In genomic region chr1:198166900-198167299, GRCh38 we compare ENCODE assay signal across 13 cellular contexts. TPM values are rescaled to one million over a fixed set of nuclear protein-coding genes. Genes with fewer than 3 reads are reported as not detected.
DNase-seq lines count a peak whose midpoint lies in the region; ATAC-seq, FAIRE-seq and TF ChIP-seq lines count a peak whose summit lies in the region.
"Had no signal": no experiment of that assay in that cellular context is flagged by ENCODE, and none has a peak within 500 bp of the region (broad histone marks: within the 10 kb centered on the region; RNA-seq: fewer than 3 reads in every experiment).

No MANE protein-coding gene starts in this region.

- peak overlapping the region; percentile 25 for H3K4me3 Mint-ChIP-seq in activated naive CD4-positive, alpha-beta T cell treated with anti-CD3 and anti-CD28 coated beads, Interleukin-2, amount 10 ng/mL, durations not matched to agents 7 days and 5 days
- H3K4me3 Mint-ChIP-seq in effector memory CD8-positive, alpha-beta T cell, result peak overlapping the region; percentile 72 to 82
- H3K4me3 Mint-ChIP-seq in stimulated activated memory B cell treated with anti-CD40 and anti-IgM and Interleukin-4, amounts not matched to agents 10 μg/mL and 1 μg/mL and 100 μg/mL, for 72 hours, result no peak overlapping the region

- intact Hi-C loops in kidney (cut with DNase I), result loop anchor here (10.0 kb wide), 1 partner anchor 88 kb away; no protein-coding TSS in a partner anchor

- no peaks in the 10 kb centered on the region for H3K27me3 Mint-ChIP-seq in activated naive CD4-positive, alpha-beta T cell treated with anti-CD3 and anti-CD28 coated beads, Interleukin-2, amount 10 ng/mL, durations not matched to agents 7 days and 5 days
- H3K27me3 Mint-ChIP-seq in effector memory CD8-positive, alpha-beta T cell, result no peaks in the 10 kb centered on the region
- no peaks in the 10 kb centered on the region for H3K27me3 Mint-ChIP-seq in stimulated activated memory B cell treated with anti-CD40 and anti-IgM and Interleukin-4, amounts not matched to agents 10 μg/mL and 1 μg/mL and 100 μg/mL, for 72 hours

- WGBS in SK-N-SH (ENCODE audit: low lambda C conversion rate), result 89% methylated on average over 2 of the region's 2 CpGs
- 97% methylated on average over 2 of the region's 2 CpGs for WGBS in hepatocyte (ENCODE audit: low lambda C conversion rate, missing lambda C conversion rate)

- TF ChIP-seq RAD21 in SK-N-SH (IDR thresholded peaks at IDR 0.05; ENCODE audit: low read length), result no peak

- CTCF ChIA-PET in activated naive CD4-positive, alpha-beta T cell treated with anti-CD3 and anti-CD28 coated beads, Interleukin-2, amount 10 ng/mL, durations not matched to agents 7 days and 5 days (lab: Charles Lee), result no interaction called here
- CTCF ChIA-PET in SK-N-SH (lab: Yijun Ruan, JAX), result no interaction called here

- peak; percentile 1 for ATAC-seq in effector memory CD8-positive, alpha-beta T cell (replicated peaks)
- no peak for ATAC-seq in stimulated activated memory B cell treated with anti-CD40 and anti-IgM and Interleukin-4, amounts not matched to agents 10 μg/mL and 1 μg/mL and 100 μg/mL, for 72 hours
- no peak for ATAC-seq in esophagus mucosa

- H3K36me3 ChIP-seq in SK-N-SH (replicated peaks in 1 of 2; ENCODE audit: control insufficient read depth in 1 of 2, insufficient read depth in 2 of 2, low read length in 1 of 2) (peaks cover 0 to 19% of the 10 kb centered on the region in 2 experiments), hepatocyte (replicated peaks; ENCODE audit: insufficient read depth, low read depth) (no peaks in the 10 kb centered on the region), kidney (ENCODE audit: control insufficient read depth in 1 of 2, insufficient read depth in 2 of 2, low read length in 2 of 2) (no peaks in the 10 kb centered on the region)

- no peak overlapping the region for H3K4me3 ChIP-seq in SK-N-SH (ENCODE audit: low read depth in 2 of 2, low read length in 1 of 2)
- H3K4me3 ChIP-seq in hepatocyte, result no peak overlapping the region
- no peak overlapping the region for H3K4me3 ChIP-seq in kidney (ENCODE audit: low read length in 2 of 2)

- H3K27me3 ChIP-seq in SK-N-SH (ENCODE audit: insufficient read depth) (no peaks in the 10 kb centered on the region), hepatocyte (no peaks in the 10 kb centered on the region)

- H4K20me1 ChIP-seq in SK-N-SH (ENCODE audit: insufficient read depth), result peaks cover 99% of the 10 kb centered on the region
- H4K20me1 ChIP-seq in hepatocyte (ENCODE audit: insufficient read depth, poor library complexity, severe bottlenecking), result peaks cover 34% of the 10 kb centered on the region

- TF ChIP-seq EP300 in SK-N-SH (IDR thresholded peaks at IDR 0.05; ENCODE audit: borderline replicate concordance in 1 of 2, low read depth in 1 of 2, low read length in 1 of 2), result no peak

- no peaks in the 10 kb centered on the region for H3K9me3 Mint-ChIP-seq in activated naive CD4-positive, alpha-beta T cell treated with anti-CD3 and anti-CD28 coated beads, Interleukin-2, amount 10 ng/mL, durations not matched to agents 7 days and 5 days
- H3K9me3 Mint-ChIP-seq in effector memory CD8-positive, alpha-beta T cell, result peaks cover 0 to 6% of the 10 kb centered on the region in 2 donors
- no peaks in the 10 kb centered on the region for H3K9me3 Mint-ChIP-seq in stimulated activated memory B cell treated with anti-CD40 and anti-IgM and Interleukin-4, amounts not matched to agents 10 μg/mL and 1 μg/mL and 100 μg/mL, for 72 hours

- H3K4me1 ChIP-seq in SK-N-SH (ENCODE audit: control insufficient read depth in 1 of 2, insufficient read depth in 2 of 2, low read depth in 1 of 2, low read length in 1 of 2) (peaks cover 33 to 38% of the 10 kb centered on the region in 2 experiments; a peak in 3 of 4 replicates), hepatocyte (ENCODE audit: insufficient read depth) (peaks cover 32% of the 10 kb centered on the region), kidney (ENCODE audit: control insufficient read depth in 1 of 2, insufficient read depth in 1 of 2, low read depth in 1 of 2, low read length in 2 of 2) (peaks cover 28 to 42% of the 10 kb centered on the region in 2 donors)

- H3K27ac ChIP-seq in SK-N-SH (ENCODE audit: low read depth in 2 of 2, low read length in 1 of 2) (peak overlapping the region; percentile 53 to 58; a peak in 3 of 4 replicates), hepatocyte (no peak overlapping the region), kidney (ENCODE audit: low read depth in 2 of 2, low read length in 2 of 2) (no peak overlapping the region)

- H3K4me1 Mint-ChIP-seq in activated naive CD4-positive, alpha-beta T cell treated with anti-CD3 and anti-CD28 coated beads, Interleukin-2, amount 10 ng/mL, durations not matched to agents 7 days and 5 days, result peaks cover 82% of the 10 kb centered on the region
- peaks cover 55 to 81% of the 10 kb centered on the region in 2 donors for H3K4me1 Mint-ChIP-seq in effector memory CD8-positive, alpha-beta T cell (ENCODE audit: low read depth in 2 of 2)
- H3K4me1 Mint-ChIP-seq in stimulated activated memory B cell treated with anti-CD40 and anti-IgM and Interleukin-4, amounts not matched to agents 10 μg/mL and 1 μg/mL and 100 μg/mL, for 72 hours, result peaks cover 68% of the 10 kb centered on the region

- H3K27ac Mint-ChIP-seq in activated naive CD4-positive, alpha-beta T cell treated with anti-CD3 and anti-CD28 coated beads, Interleukin-2, amount 10 ng/mL, durations not matched to agents 7 days and 5 days, result peak overlapping the region; percentile 87
- peak overlapping the region; percentile 89 to 96 for H3K27ac Mint-ChIP-seq in effector memory CD8-positive, alpha-beta T cell
- peak overlapping the region; percentile 90 for H3K27ac Mint-ChIP-seq in stimulated activated memory B cell treated with anti-CD40 and anti-IgM and Interleukin-4, amounts not matched to agents 10 μg/mL and 1 μg/mL and 100 μg/mL, for 72 hours

- FAIRE-seq in kidney (lab: Jason Lieb, UNC), result no peak
- FAIRE-seq: colon, TTC549 had no signal

- POLR2A ChIA-PET in SK-N-SH (lab: Yijun Ruan, JAX), result no interaction called here

- TF ChIP-seq CTCF in SK-N-SH (IDR thresholded peaks at IDR 0.05) (no peak), hepatocyte (IDR thresholded peaks at IDR 0.05; ENCODE audit: poor library complexity) (no peak), kidney (IDR thresholded peaks at IDR 0.05; ENCODE audit: borderline replicate concordance, extremely low read depth, insufficient read depth) (no peak)

- H3K4me2 ChIP-seq in SK-N-SH (peak overlapping the region; percentile 34; the same call in 1 of the 2 replicates), hepatocyte (no peak overlapping the region)

- H3K79me2 ChIP-seq in SK-N-SH (ENCODE audit: insufficient read depth) (peaks cover 100% of the 10 kb centered on the region), hepatocyte (peaks cover 98% of the 10 kb centered on the region)

- H3K9me3 ChIP-seq in SK-N-SH, result no peaks in the 10 kb centered on the region
- no peaks in the 10 kb centered on the region for H3K9me3 ChIP-seq in hepatocyte (ENCODE audit: low read depth)
- H3K9me3 ChIP-seq in kidney (ENCODE audit: control insufficient read depth in 1 of 2, low read length in 2 of 2), result no peaks in the 10 kb centered on the region

- H3K9ac ChIP-seq in SK-N-SH (no peak overlapping the region), kidney (ENCODE audit: low read length in 2 of 2) (no peak overlapping the region)

- no peak for DNase-seq in activated naive CD4-positive, alpha-beta T cell treated with anti-CD3 and anti-CD28 coated beads, Interleukin-2, amount 10 ng/mL, durations not matched to agents 7 days and 5 days
- no peak for DNase-seq in activated naive CD4-positive, alpha-beta T cell treated with Interleukin-2 at 50 U/mL for 16 hours
- DNase-seq in SK-N-SH, result no peak
- DNase-seq in effector memory CD8-positive, alpha-beta T cell, result no peak
- DNase-seq in hepatocyte (ENCODE audit: low spot score), result no peak
- DNase-seq in kidney, result no peak
- DNase-seq: DMS53, NCI-H146, NCI-H524 had no signal

- peaks cover 8% of the 10 kb centered on the region for H3K36me3 Mint-ChIP-seq in activated naive CD4-positive, alpha-beta T cell treated with anti-CD3 and anti-CD28 coated beads, Interleukin-2, amount 10 ng/mL, durations not matched to agents 7 days and 5 days
- peaks cover 14% of the 10 kb centered on the region for H3K36me3 Mint-ChIP-seq in effector memory CD8-positive, alpha-beta T cell (ENCODE audit: insufficient read depth)
- peaks cover 6% of the 10 kb centered on the region for H3K36me3 Mint-ChIP-seq in stimulated activated memory B cell treated with anti-CD40 and anti-IgM and Interleukin-4, amounts not matched to agents 10 μg/mL and 1 μg/mL and 100 μg/mL, for 72 hours

- no peaks in the 10 kb centered on the region for H3K9me2 ChIP-seq in SK-N-SH
- no peaks in the 10 kb centered on the region for H3K9me2 ChIP-seq in hepatocyte (replicated peaks; ENCODE audit: insufficient read depth)

- peaks cover 35% of the 10 kb centered on the region for H3F3A ChIP-seq in SK-N-SH (replicated peaks; ENCODE audit: insufficient read depth)

- H2AFZ ChIP-seq in SK-N-SH (ENCODE audit: low read depth), result no peak overlapping the region
- no peak overlapping the region for H2AFZ ChIP-seq in hepatocyte

TF ChIP-seq in SK-N-SH, 30 proteins besides CTCF, POLR2A, EP300 and RAD21 (continues in another document):
- no peak for TF ChIP-seq IRF3 (IDR thresholded peaks at IDR 0.05; ENCODE audit: low read depth, low read length)
- no peak for TF ChIP-seq POLR2AphosphoS5 (IDR thresholded peaks at IDR 0.05; ENCODE audit: low read depth, low read length)
- no peak for TF ChIP-seq NFIC (IDR thresholded peaks at IDR 0.05; ENCODE audit: borderline replicate concordance)
- no peak for TF ChIP-seq NRF1 (IDR thresholded peaks at IDR 0.05; ENCODE audit: low read depth, low read length)
- TF ChIP-seq CHD2 (IDR thresholded peaks at IDR 0.05; ENCODE audit: low read length, partially characterized antibody), result no peak
- TF ChIP-seq MAX (IDR thresholded peaks at IDR 0.05; ENCODE audit: low read depth), result no peak

RNA-seq across cellular contexts. Expression of gene NEK7, which starts 10.1 kb away (rescaled TPM):
- 85.8 and 146 TPM in 2 replicates for polyA plus RNA-seq in SK-N-SH (2012; rRNA removed)
- 148 and 159 TPM in 2 replicates for polyA plus RNA-seq in SK-N-SH (2012; cell fraction: cytosol; rRNA removed)
- 72.1 and 172 TPM in 2 replicates for polyA plus RNA-seq in SK-N-SH (2012; cell fraction: nucleus; rRNA removed)
- 29.9 TPM for total RNA-seq in esophagus mucosa
- 86.9 and 87.7 TPM in 2 replicates for total RNA-seq in hepatocyte
- polyA plus RNA-seq in hepatocyte, result 25.6 and 28.7 TPM in 2 replicates
- 65.5 TPM for total RNA-seq in kidney
- polyA plus RNA-seq in kidney (ENCODE audit: insufficient read depth, low read depth, low replicate concordance), result 17.3 TPM

Comparison
In these comparisons a context has a peak if more than half of its experiments do, and no peak if none do; other contexts are left out.
1. H3K27ac ChIP-seq: peak in SK-N-SH (2 of 2); none in hepatocyte (single experiment) and kidney (0 of 2).
2. Peak in every context shown above with its lines, with median percentiles within 50 percentile points of each other: H3K27ac Mint-ChIP-seq.